8 cellular contexts compared by ENCODE assay signal in the genomic region with DNA sequence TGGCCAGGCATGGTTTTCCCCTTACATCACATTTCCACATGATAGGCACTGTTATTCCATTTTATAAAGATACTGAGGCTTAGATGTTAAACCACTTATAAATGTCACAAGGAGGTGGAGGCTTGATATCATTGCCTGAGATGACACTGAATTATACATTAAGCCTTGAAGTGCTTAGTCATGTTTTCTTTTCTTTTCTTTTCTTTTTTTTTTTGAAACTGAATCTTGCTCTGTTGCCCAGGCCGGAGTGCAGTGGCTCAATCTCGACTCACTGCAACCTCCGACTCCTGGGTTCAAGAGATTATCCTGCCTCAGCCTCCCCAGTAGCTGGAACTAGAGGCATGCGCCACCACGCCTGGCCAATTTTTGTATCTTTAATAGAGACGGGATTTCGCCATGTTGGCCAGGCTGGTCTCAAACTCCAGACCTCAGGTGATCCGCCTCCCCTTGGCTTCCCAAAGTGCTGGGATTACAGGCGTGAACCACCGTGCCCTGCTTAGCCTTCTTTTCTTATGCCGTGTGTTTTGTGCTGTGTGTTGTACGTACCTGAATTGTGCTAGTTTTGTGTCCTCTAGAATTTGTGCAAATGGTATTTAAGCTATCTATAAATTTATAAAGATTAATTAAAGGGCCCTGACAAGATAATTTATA. TPM values are rescaled to one million over a fixed set of nuclear protein-coding genes. Genes with fewer than 3 reads are reported as not detected.
DNase-seq lines count a peak whose midpoint lies in the region; ATAC-seq and TF ChIP-seq lines count a peak whose summit lies in the region.

No MANE protein-coding gene starts in this region.

- TF ChIP-seq EP300 in transverse colon (IDR thresholded peaks at IDR 0.05; ENCODE audit: low read depth) = no peak

- WGBS in liver = 89% methylated on average over 12 of the region's 12 CpGs
- WGBS in transverse colon (ENCODE audit: low coverage in 1 of 2), 2 donors = 73 to 85% methylated on average over 3 to 12 of the region's 12 CpGs

- H3K9me3 Mint-ChIP-seq in activated naive CD4-positive, alpha-beta T cell treated with anti-CD3 and anti-CD28 coated beads, Interleukin-2, amount 50 U/mL, for 24 hours = no peaks in the 10 kb centered on the region

- H3K4me1 Mint-ChIP-seq in activated naive CD4-positive, alpha-beta T cell treated with anti-CD3 and anti-CD28 coated beads, Interleukin-2, amount 50 U/mL, for 24 hours = peaks cover 33% of the 10 kb centered on the region

- H3K4me1 ChIP-seq in ascending aorta = peaks cover 5 to 14% of the 10 kb centered on the region in 2 donors
- peaks cover 2 to 22% (median 14%) of the 10 kb centered on the region in 4 donors for H3K4me1 ChIP-seq in liver (ENCODE audit: control insufficient read depth in 4 of 4, insufficient read depth in 4 of 4, low read length in 3 of 4)
- H3K4me1 ChIP-seq in transverse colon = peaks cover 4 to 23% (median 19%) of the 10 kb centered on the region in 4 donors

- intact Hi-C loops in ascending aorta (cut with DNase I) (no loop called here), transverse colon (cut with DNase I; ENCODE audit: low total_unique reads) (no loop called here)

- H3K9ac ChIP-seq in liver (ENCODE audit: low read depth in 1 of 2, low read length in 2 of 2) = peak overlapping the region; percentile 91 to 94

- H3K27me3 Mint-ChIP-seq in activated naive CD4-positive, alpha-beta T cell treated with anti-CD3 and anti-CD28 coated beads, Interleukin-2, amount 50 U/mL, for 24 hours = no peaks in the 10 kb centered on the region

- H3K27ac ChIP-seq in ascending aorta (no peak overlapping the region), liver (ENCODE audit: low read depth in 1 of 2, low read length in 2 of 2) (peak overlapping the region in 1 of 2 donors; percentile 98), transverse colon (peak overlapping the region; percentile 87 to 97 (median 95))

- H3K4me3 ChIP-seq in ascending aorta = peak overlapping the region; percentile 83 to 85
- H3K4me3 ChIP-seq in liver (ENCODE audit: low read depth in 1 of 3, low read length in 3 of 3) = peak overlapping the region; percentile 70 to 100 (median 92)
- H3K4me3 ChIP-seq in transverse colon = peak overlapping the region in 3 of 4 donors; percentile 65 to 85 (median 76)

- H3K9me3 ChIP-seq in ascending aorta (no peaks in the 10 kb centered on the region), liver (ENCODE audit: control insufficient read depth in 4 of 4, low read length in 3 of 4) (no peaks in the 10 kb centered on the region), transverse colon (no peaks in the 10 kb centered on the region)

- H3K27me3 ChIP-seq in ascending aorta (no peaks in the 10 kb centered on the region), liver (ENCODE audit: control insufficient read depth in 4 of 4, insufficient read depth in 4 of 4, low read length in 3 of 4) (no peaks in the 10 kb centered on the region), transverse colon (no peaks in the 10 kb centered on the region)

- no peak for ATAC-seq in HG03039 (IDR thresholded peaks at IDR 0.05; ENCODE audit: unreplicated experiment)

- H3K4me3 Mint-ChIP-seq in activated naive CD4-positive, alpha-beta T cell treated with anti-CD3 and anti-CD28 coated beads, Interleukin-2, amount 50 U/mL, for 24 hours = peak overlapping the region; percentile 98

- no peak for TF ChIP-seq RAD21 in liver (IDR thresholded peaks at IDR 0.05)

- TF ChIP-seq POLR2A in transverse colon (IDR thresholded peaks at IDR 0.05) = no peak

- peaks cover 19% of the 10 kb centered on the region for H3K36me3 Mint-ChIP-seq in activated naive CD4-positive, alpha-beta T cell treated with anti-CD3 and anti-CD28 coated beads, Interleukin-2, amount 50 U/mL, for 24 hours

- TF ChIP-seq CTCF in ascending aorta (IDR thresholded peaks at IDR 0.05) = no peak
- TF ChIP-seq CTCF in liver (IDR thresholded peaks at IDR 0.05; ENCODE audit: low read depth, low read length, missing input control) = no peak
- TF ChIP-seq CTCF in transverse colon (IDR thresholded peaks at IDR 0.05) = no peak
- TF ChIP-seq CTCF in GM13976 (IDR thresholded peaks at IDR 0.05; ENCODE audit: borderline replicate concordance, control extremely low read depth, extremely low read depth, insufficient read depth, missing control alignments) = no peak

- in situ Hi-C loops in transverse colon (cut with MboI; ENCODE audit: low pct_ligation_motif_present in 1 of 4, low pct_unique_long_range_greater_than_20kb in 1 of 4, low sequenced_read_pairs in 3 of 4) (no loop called here), GM13976 (cut with MboI; ENCODE audit: low sequenced_read_pairs, unreplicated experiment) (no loop called here)

- peak overlapping the region; percentile 99 for H3K27ac Mint-ChIP-seq in activated naive CD4-positive, alpha-beta T cell treated with anti-CD3 and anti-CD28 coated beads, Interleukin-2, amount 50 U/mL, for 24 hours

- H3K36me3 ChIP-seq in ascending aorta (peaks cover 0 to 7% of the 10 kb centered on the region in 2 donors), liver (ENCODE audit: control insufficient read depth in 4 of 4, insufficient read depth in 3 of 4, low read depth in 1 of 4, low read length in 3 of 4) (peaks cover 1 to 7% (median 2%) of the 10 kb centered on the region in 4 donors), transverse colon (no peaks in the 10 kb centered on the region)

- no peak for DNase-seq in activated naive CD4-positive, alpha-beta T cell (lab: John Stamatoyannopoulos, UW)
- DNase-seq in ascending aorta (ENCODE audit: low spot score in 2 of 2) (no peak), transverse colon (no peak), NCI-H524 treated with DMSO at 0.1 percent for 48 hours (lab: John Stamatoyannopoulos, UW) (no peak), GM13976 (ENCODE audit: low spot score) (no peak)

TF ChIP-seq in liver, 16 proteins besides CTCF, POLR2A, EP300 and RAD21:
- no peak for TF ChIP-seq EGR1 (IDR thresholded peaks at IDR 0.05; ENCODE audit: low read depth in 2 of 2)
- no peak for TF ChIP-seq HNF4G (IDR thresholded peaks at IDR 0.05)
- TF ChIP-seq JUND (IDR thresholded peaks at IDR 0.05) = no peak
- no peak for TF ChIP-seq NR2F2 (IDR thresholded peaks at IDR 0.05)
- TF ChIP-seq, protein P1, sequence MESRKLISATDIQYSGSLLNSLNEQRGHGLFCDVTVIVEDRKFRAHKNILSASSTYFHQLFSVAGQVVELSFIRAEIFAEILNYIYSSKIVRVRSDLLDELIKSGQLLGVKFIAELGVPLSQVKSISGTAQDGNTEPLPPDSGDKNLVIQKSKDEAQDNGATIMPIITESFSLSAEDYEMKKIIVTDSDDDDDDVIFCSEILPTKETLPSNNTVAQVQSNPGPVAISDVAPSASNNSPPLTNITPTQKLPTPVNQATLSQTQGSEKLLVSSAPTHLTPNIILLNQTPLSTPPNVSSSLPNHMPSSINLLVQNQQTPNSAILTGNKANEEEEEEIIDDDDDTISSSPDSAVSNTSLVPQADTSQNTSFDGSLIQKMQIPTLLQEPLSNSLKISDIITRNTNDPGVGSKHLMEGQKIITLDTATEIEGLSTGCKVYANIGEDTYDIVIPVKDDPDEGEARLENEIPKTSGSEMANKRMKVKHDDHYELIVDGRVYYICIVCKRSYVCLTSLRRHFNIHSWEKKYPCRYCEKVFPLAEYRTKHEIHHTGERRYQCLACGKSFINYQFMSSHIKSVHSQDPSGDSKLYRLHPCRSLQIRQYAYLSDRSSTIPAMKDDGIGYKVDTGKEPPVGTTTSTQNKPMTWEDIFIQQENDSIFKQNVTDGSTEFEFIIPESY (IDR thresholded peaks at IDR 0.05) = no peak
- TF ChIP-seq TAF1 (conservative IDR thresholded peaks at IDR 0.05) = no peak
- TF ChIP-seq, protein P2, sequence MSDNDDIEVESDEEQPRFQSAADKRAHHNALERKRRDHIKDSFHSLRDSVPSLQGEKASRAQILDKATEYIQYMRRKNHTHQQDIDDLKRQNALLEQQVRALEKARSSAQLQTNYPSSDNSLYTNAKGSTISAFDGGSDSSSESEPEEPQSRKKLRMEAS (IDR thresholded peaks at IDR 0.05) = no peak
- no peak for TF ChIP-seq FOXA2 (IDR thresholded peaks at IDR 0.05)
- no peak for TF ChIP-seq YY1 (IDR thresholded peaks at IDR 0.05)
- no peak for TF ChIP-seq HNF4A (conservative IDR thresholded peaks at IDR 0.05)
- TF ChIP-seq GABPA (IDR thresholded peaks at IDR 0.05 in 1 of 2, conservative IDR thresholded peaks at IDR 0.05 in 1 of 2) = no peak
TF ChIP-seq in liver: peak in this region for 0.

RNA-seq across cellular contexts. Expression of a gene that starts 1.2 kb away (rescaled TPM):
- 40.7 TPM for total RNA-seq in ascending aorta
- total RNA-seq in liver = 10 to 100 TPM; 39.6 to 86.3 TPM
- 10 to 100 TPM; 57.2 to 73.9 TPM for polyA plus RNA-seq in liver
- 100 to 1,000 TPM in 1 of 4 donors, 10 to 100 TPM in 3; 49.0 to 126 (median 75.5) TPM for total RNA-seq in transverse colon

RNA-seq across cellular contexts. Expression of a gene that starts 10.5 kb away (rescaled TPM):
- total RNA-seq in ascending aorta (41.9 TPM), liver (10 to 100 TPM; 16.0 to 21.5 TPM), transverse colon (100 to 1,000 TPM in 1 of 4 donors, 10 to 100 TPM in 3; 46.8 to 330 (median 58.1) TPM)
- 10 to 100 TPM in 1 of 2 donors, 1 to 10 TPM in 1; 7.3 to 10.0 TPM for polyA plus RNA-seq in liver

RNA-seq across cellular contexts. Expression of a gene that starts 47.6 kb away (rescaled TPM):
- 48.6 TPM for total RNA-seq in ascending aorta
- total RNA-seq in liver = 10 to 100 TPM; 20.1 to 21.8 TPM
- polyA plus RNA-seq in liver = 10 to 100 TPM; 34.8 to 45.4 TPM
- 10 to 100 TPM; 46.0 to 75.9 (median 66.6) TPM for total RNA-seq in transverse colon

RNA-seq across cellular contexts. Expression of a gene that starts 49.4 kb away (rescaled TPM):
- total RNA-seq in ascending aorta = 36.7 TPM
- 10 to 100 TPM; 11.4 to 45.7 TPM for total RNA-seq in liver
- 10 to 100 TPM; 77.3 to 81.5 TPM for polyA plus RNA-seq in liver
- 100 to 1,000 TPM in 1 of 4 donors, 10 to 100 TPM in 3; 46.4 to 495 (median 55.7) TPM for total RNA-seq in transverse colon

RNA-seq across cellular contexts. Expression of a gene that starts 55.2 kb away (rescaled TPM):
- total RNA-seq in ascending aorta = 218 TPM
- total RNA-seq in liver = 10 to 100 TPM; 19.7 to 22.7 TPM
- polyA plus RNA-seq in liver = 10 to 100 TPM in 1 of 2 donors, 1 to 10 TPM in 1; 6.2 to 26.9 TPM
- 10 to 100 TPM in 2 of 4 donors, 1 to 10 TPM in 2; 3.4 to 18.7 (median 9.0) TPM for total RNA-seq in transverse colon

Comparison
In these comparisons a context has a peak if more than half of its experiments do, and no peak if none do; other contexts are left out.
1. H3K27ac ChIP-seq: peak in transverse colon (4 of 4); none in ascending aorta (0 of 2).
2. Peak in every context shown above with its lines, with median percentiles within 50 percentile points of each other: H3K4me3 ChIP-seq.